Comparison of ENCODE assay signal across 8 cellular contexts in genomic region chr3:31531465-31531991, GRCh38.
A peak's percentile ranks its signal among the peaks of the same experiment; 100 is the strongest.
DNase-seq lines count a peak whose midpoint lies in the region; ATAC-seq and TF ChIP-seq lines count a peak whose summit lies in the region.

No MANE protein-coding gene starts in this region.

- no peaks in the 10 kb centered on the region for H3K9me3 Mint-ChIP-seq in nephron

- peak overlapping the region in 2 of 3 experiments; percentile 100 for H3K27ac Mint-ChIP-seq in nephron

- peaks cover 15% of the 10 kb centered on the region for H3K4me1 Mint-ChIP-seq in nephron

- H3K27me3 Mint-ChIP-seq in nephron (ENCODE audit: low read depth), result no peaks in the 10 kb centered on the region

- peaks cover 4% of the 10 kb centered on the region for H3K36me3 Mint-ChIP-seq in nephron (ENCODE audit: low read depth)

- TF ChIP-seq CTCF in GM12865 (IDR thresholded peaks at IDR 0.05; ENCODE audit: insufficient read depth, low read depth, low read length, missing control alignments), result peak; percentile 27
- TF ChIP-seq CTCF in coronary artery (IDR thresholded peaks at IDR 0.05), result no peak
- TF ChIP-seq CTCF in nephron (IDR thresholded peaks at IDR 0.05; ENCODE audit: unreplicated experiment in 3 of 3), result peak in 2 of 3 experiments; percentile 11 to 39

- DNase-seq in GM12865 (ENCODE audit: low read depth) (peak; percentile 32), NCI-H69 (lab: John Stamatoyannopoulos, UW) (peak; percentile 48), coronary artery (ENCODE audit: low spot score) (no peak), T1000 (lab: John Stamatoyannopoulos, UW) (no peak)
- no peak for DNase-seq in effector CD8-positive, alpha-beta T cell (lab: John Stamatoyannopoulos, UW)
- DNase-seq in activated CD4-positive, alpha-beta T cell treated with anti-CD3 and anti-CD28 coated beads, Interleukin-2, amount 50 U/mL, for 48 hours, result no peak

- H3K4me3 Mint-ChIP-seq in nephron, result peak overlapping the region in 1 of 3 experiments; percentile 91

- no peak for ATAC-seq in HG02571 (IDR thresholded peaks at IDR 0.05; ENCODE audit: unreplicated experiment)

- H3K27ac ChIP-seq in coronary artery, result peak overlapping the region; percentile 96

- H3K4me3 ChIP-seq in GM12865 (ENCODE audit: low read depth, low read length), result peak overlapping the region; percentile 97
- H3K4me3 ChIP-seq in coronary artery, result peak overlapping the region; percentile 77

Comparison
In these comparisons a context has a peak if more than half of its experiments do, and no peak if none do; other contexts are left out.
1. DNase-seq: peak in GM12865 (single experiment) and NCI-H69 (single experiment); none in coronary artery (single experiment), T1000 (single experiment), effector CD8-positive, alpha-beta T cell (single experiment) and activated CD4-positive, alpha-beta T cell treated with anti-CD3 and anti-CD28 coated beads, Interleukin-2, amount 50 U/mL, for 48 hours (0 of 2).